22 cellular contexts compared by ENCODE assay signal in the genomic region with DNA sequence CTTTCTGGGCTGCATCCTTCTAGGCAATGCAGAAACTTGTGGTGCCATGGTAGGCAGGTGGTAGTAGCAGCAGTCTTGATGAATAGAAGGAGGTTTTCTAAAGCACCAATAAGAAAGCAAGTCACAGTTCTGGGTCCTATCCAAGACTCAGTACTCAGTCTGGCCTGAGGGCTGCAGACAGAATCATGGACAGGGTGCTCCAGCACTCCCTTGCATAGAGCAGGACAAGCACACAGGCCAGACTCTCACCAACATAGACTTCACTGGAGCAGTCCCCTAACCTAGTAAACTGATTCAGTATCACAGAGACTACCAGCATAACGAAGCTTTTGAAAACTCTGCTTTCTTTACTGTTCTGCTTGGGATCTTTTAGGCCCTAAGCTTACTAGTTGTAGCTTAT.
"Had no signal": no experiment of that assay in that cellular context is flagged by ENCODE, and none has a peak within 500 bp of the region (broad histone marks: within the 10 kb centered on the region; RNA-seq: fewer than 3 reads in every experiment).

No MANE protein-coding gene starts in this region.

- H3K4me2 ChIP-seq: KMS-11, SK-N-SH had no signal

- H3K9me3 ChIP-seq: SK-N-SH had no signal

- H3K27ac ChIP-seq: HL-60, KMS-11, RWPE1 had no signal

- H3K4me3 ChIP-seq: K562 had no signal

- ATAC-seq: K562, T-cell had no signal

- H3K9ac ChIP-seq: KMS-11, SK-N-SH had no signal

- DNase-seq: Kasumi-1, MM.1S, NCI-H1092 treated with DMSO at 0.1 percent for 48 hours, NCI-H1436, NCI-H187, NCI-H2029, NCI-H2081 treated with DMSO at 0.1 percent for 48 hours, NCI-H2171, NCI-H226, NCI-H446, NCI-H510A, NCI-H524 treated with DMSO at 0.1 percent for 48 hours, NCI-H69, NCI-H774, SHP77, SK-N-SH, SW 1271, T-cell had no signal
